ENCODE assay signal across 1 cellular context in the genomic region with DNA sequence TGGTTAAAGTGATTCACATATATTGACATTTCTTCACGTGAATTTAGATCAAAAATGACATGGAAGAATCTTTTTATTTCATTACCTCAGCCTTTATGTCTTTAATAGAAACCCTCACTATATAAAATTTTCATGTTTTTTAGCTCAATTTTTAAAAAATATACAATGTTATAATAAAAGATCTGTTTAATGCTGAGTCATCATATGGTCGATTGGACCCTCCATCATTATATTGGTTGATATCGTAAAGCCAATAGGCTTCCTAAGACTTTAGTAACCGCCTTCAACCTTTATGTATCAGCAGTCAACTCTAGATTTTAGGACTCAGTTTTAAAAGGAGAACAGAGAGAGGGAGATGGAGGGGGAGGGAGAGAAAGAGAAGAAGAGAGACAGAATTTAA.
TF ChIP-seq lines count a peak whose summit lies in the region.

No MANE protein-coding gene starts in this region.

TF ChIP-seq in SK-N-SH, 30 proteins besides CTCF, POLR2A, EP300 and RAD21 (continued from another document):
- TF ChIP-seq, protein P1, sequence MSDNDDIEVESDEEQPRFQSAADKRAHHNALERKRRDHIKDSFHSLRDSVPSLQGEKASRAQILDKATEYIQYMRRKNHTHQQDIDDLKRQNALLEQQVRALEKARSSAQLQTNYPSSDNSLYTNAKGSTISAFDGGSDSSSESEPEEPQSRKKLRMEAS (IDR thresholded peaks at IDR 0.05; ENCODE audit: low read depth) = no peak
- TF ChIP-seq RCOR1 (IDR thresholded peaks at IDR 0.05; ENCODE audit: low read length) = no peak
- no peak for TF ChIP-seq EZH2phosphoT487 (IDR thresholded peaks at IDR 0.05; ENCODE audit: borderline replicate concordance, low read depth)
- TF ChIP-seq, protein P2, sequence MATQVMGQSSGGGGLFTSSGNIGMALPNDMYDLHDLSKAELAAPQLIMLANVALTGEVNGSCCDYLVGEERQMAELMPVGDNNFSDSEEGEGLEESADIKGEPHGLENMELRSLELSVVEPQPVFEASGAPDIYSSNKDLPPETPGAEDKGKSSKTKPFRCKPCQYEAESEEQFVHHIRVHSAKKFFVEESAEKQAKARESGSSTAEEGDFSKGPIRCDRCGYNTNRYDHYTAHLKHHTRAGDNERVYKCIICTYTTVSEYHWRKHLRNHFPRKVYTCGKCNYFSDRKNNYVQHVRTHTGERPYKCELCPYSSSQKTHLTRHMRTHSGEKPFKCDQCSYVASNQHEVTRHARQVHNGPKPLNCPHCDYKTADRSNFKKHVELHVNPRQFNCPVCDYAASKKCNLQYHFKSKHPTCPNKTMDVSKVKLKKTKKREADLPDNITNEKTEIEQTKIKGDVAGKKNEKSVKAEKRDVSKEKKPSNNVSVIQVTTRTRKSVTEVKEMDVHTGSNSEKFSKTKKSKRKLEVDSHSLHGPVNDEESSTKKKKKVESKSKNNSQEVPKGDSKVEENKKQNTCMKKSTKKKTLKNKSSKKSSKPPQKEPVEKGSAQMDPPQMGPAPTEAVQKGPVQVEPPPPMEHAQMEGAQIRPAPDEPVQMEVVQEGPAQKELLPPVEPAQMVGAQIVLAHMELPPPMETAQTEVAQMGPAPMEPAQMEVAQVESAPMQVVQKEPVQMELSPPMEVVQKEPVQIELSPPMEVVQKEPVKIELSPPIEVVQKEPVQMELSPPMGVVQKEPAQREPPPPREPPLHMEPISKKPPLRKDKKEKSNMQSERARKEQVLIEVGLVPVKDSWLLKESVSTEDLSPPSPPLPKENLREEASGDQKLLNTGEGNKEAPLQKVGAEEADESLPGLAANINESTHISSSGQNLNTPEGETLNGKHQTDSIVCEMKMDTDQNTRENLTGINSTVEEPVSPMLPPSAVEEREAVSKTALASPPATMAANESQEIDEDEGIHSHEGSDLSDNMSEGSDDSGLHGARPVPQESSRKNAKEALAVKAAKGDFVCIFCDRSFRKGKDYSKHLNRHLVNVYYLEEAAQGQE (IDR thresholded peaks at IDR 0.05; ENCODE audit: low read depth, low read length) = no peak
- TF ChIP-seq TAF1 (IDR thresholded peaks at IDR 0.05; ENCODE audit: borderline replicate concordance, low read depth, low read length) = no peak
- no peak for TF ChIP-seq GATA2 (CRISPR knock-in tag; IDR thresholded peaks at IDR 0.05)
